Comparison of ENCODE assay signal across 8 cellular contexts in the genomic region with DNA sequence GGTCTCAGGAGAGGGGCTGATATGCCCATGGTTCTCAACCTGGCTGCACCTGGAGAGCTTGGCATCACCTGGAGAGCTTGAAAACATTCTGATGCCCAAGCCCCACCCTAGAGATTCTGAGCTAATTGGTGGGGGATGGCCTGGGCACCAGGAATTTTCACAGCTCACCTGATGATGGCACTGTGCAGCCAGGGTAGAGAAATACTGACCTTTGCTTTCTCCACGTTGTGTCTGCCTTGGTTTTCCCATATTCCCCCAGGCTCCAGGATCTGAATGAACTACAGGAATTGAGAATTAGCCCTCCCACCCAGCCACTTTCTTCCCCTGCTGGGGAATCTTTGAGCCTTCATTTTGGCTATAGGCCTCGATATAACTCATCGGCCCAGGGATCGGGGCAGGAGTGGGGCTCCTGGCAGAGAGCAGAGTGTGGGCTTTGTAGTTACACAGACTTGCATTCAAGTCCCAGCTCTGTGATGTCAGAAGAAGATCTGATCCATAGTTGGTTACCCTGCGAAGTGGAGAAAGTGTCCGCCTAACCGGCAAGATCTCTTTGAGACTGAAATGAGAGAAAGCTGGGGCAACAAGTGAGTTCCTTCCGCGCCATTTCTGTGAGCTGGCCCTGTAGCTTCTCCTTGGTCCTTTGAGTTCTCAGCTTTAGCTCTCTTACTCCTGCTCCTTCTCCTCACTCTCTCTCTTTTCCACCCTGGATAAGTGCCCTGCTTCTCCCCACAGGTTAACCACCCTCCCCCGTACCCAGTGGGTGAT. TPM values are rescaled to one million over a fixed set of nuclear protein-coding genes. Genes with fewer than 3 reads are reported as not detected.
DNase-seq lines count a peak whose midpoint lies in the region; ATAC-seq and TF ChIP-seq lines count a peak whose summit lies in the region.

No MANE protein-coding gene starts in this region.

- no peak overlapping the region for H3K27ac Mint-ChIP-seq in activated T-helper 2 cell treated with anti-CD3 and anti-CD28 coated beads, Interferon-gamma antibody, Interleukin-2, Interleukin-4, amounts not matched to agents 10 μg/mL and 5 μg/mL and 100 μg/mL, durations not matched to agents 14 hours and 24 hours and 36 hours

- H3K9me3 Mint-ChIP-seq in activated T-helper 2 cell treated with anti-CD3 and anti-CD28 coated beads, Interferon-gamma antibody, Interleukin-2, Interleukin-4, amounts not matched to agents 10 μg/mL and 5 μg/mL and 100 μg/mL, durations not matched to agents 14 hours and 24 hours and 36 hours: no peaks in the 10 kb centered on the region

- no peak overlapping the region for H3K27ac ChIP-seq in RWPE2 (ENCODE audit: poor library complexity, severe bottlenecking)
- no peak overlapping the region for H3K27ac ChIP-seq in foreskin keratinocyte

- H3K4me3 ChIP-seq in RWPE2 (ENCODE audit: severe bottlenecking): no peak overlapping the region

- intact Hi-C loops in activated T-helper 2 cell treated with anti-CD3 and anti-CD28 coated beads, Interferon-gamma antibody, Interleukin-2, Interleukin-4, amounts not matched to agents 10 μg/mL and 5 μg/mL and 100 μg/mL, durations not matched to agents 14 hours and 24 hours and 36 hours (cut with micrococcal nuclease): no loop called here

- H3K36me3 ChIP-seq in RWPE2 (ENCODE audit: low read depth): no peaks in the 10 kb centered on the region

- TF ChIP-seq CTCF in RWPE2 (IDR thresholded peaks at IDR 0.05; ENCODE audit: poor library complexity, severe bottlenecking) (peak; percentile 92), foreskin keratinocyte (conservative IDR thresholded peaks at IDR 0.05) (peak; percentile 86)

- no peaks in the 10 kb centered on the region for H3K9me3 ChIP-seq in RWPE2 (ENCODE audit: severe bottlenecking)

- no peaks in the 10 kb centered on the region for H3K36me3 Mint-ChIP-seq in activated T-helper 2 cell treated with anti-CD3 and anti-CD28 coated beads, Interferon-gamma antibody, Interleukin-2, Interleukin-4, amounts not matched to agents 10 μg/mL and 5 μg/mL and 100 μg/mL, durations not matched to agents 14 hours and 24 hours and 36 hours (ENCODE audit: low read depth)

- ATAC-seq in RWPE2 (ENCODE audit: low read depth): peak; percentile 90
- peak; percentile 63 for ATAC-seq in foreskin keratinocyte
- no peak for ATAC-seq in GM21367 (IDR thresholded peaks at IDR 0.05; ENCODE audit: unreplicated experiment)
- ATAC-seq in GM19455 (IDR thresholded peaks at IDR 0.05; ENCODE audit: unreplicated experiment): no peak
- ATAC-seq in GM21423 (IDR thresholded peaks at IDR 0.05; ENCODE audit: unreplicated experiment): no peak

- H3K27me3 ChIP-seq in RWPE2 (ENCODE audit: insufficient read depth, poor library complexity, severe bottlenecking) (no peaks in the 10 kb centered on the region), foreskin keratinocyte (no peaks in the 10 kb centered on the region)

- H3K4me1 ChIP-seq in RWPE2 (ENCODE audit: insufficient read depth, poor library complexity, severe bottlenecking) (no peaks in the 10 kb centered on the region), foreskin keratinocyte (no peaks in the 10 kb centered on the region)

- H3K4me3 Mint-ChIP-seq in activated T-helper 2 cell treated with anti-CD3 and anti-CD28 coated beads, Interferon-gamma antibody, Interleukin-2, Interleukin-4, amounts not matched to agents 10 μg/mL and 5 μg/mL and 100 μg/mL, durations not matched to agents 14 hours and 24 hours and 36 hours (ENCODE audit: low read depth): no peak overlapping the region

- peaks cover 18% of the 10 kb centered on the region for H3K27me3 Mint-ChIP-seq in activated T-helper 2 cell treated with anti-CD3 and anti-CD28 coated beads, Interferon-gamma antibody, Interleukin-2, Interleukin-4, amounts not matched to agents 10 μg/mL and 5 μg/mL and 100 μg/mL, durations not matched to agents 14 hours and 24 hours and 36 hours (ENCODE audit: low read depth)

- DNase-seq in COLO668 (lab: John Stamatoyannopoulos, UW; ENCODE audit: unreplicated experiment): peak; percentile 6
- DNase-seq in HPDE6-E6E7 (ENCODE audit: extremely low spot score): peak; percentile 78
- no peak for DNase-seq in RWPE2 (ENCODE audit: low spot score)
- DNase-seq in foreskin keratinocyte: peak in 1 of 2 donors; percentile 61
- DNase-seq in activated T-helper 2 cell treated with anti-CD3 and anti-CD28 coated beads, Interferon-gamma antibody, Interleukin-2, Interleukin-4, amounts not matched to agents 10 μg/mL and 5 μg/mL and 100 μg/mL, durations not matched to agents 14 hours and 24 hours and 36 hours (ENCODE audit: low spot score): no peak

- H3K4me1 Mint-ChIP-seq in activated T-helper 2 cell treated with anti-CD3 and anti-CD28 coated beads, Interferon-gamma antibody, Interleukin-2, Interleukin-4, amounts not matched to agents 10 μg/mL and 5 μg/mL and 100 μg/mL, durations not matched to agents 14 hours and 24 hours and 36 hours (ENCODE audit: low read depth): no peaks in the 10 kb centered on the region

RNA-seq across cellular contexts. Expression of a gene that starts 33.1 kb away (rescaled TPM):
- total RNA-seq in foreskin keratinocyte: 32.1 and 34.5 TPM in 2 replicates
- 17.4 and 18.9 TPM in 2 replicates for polyA plus RNA-seq in foreskin keratinocyte
- total RNA-seq in activated T-helper 2 cell treated with anti-CD3 and anti-CD28 coated beads, Interferon-gamma antibody, Interleukin-2, Interleukin-4, amounts not matched to agents 10 μg/mL and 5 μg/mL and 100 μg/mL, durations not matched to agents 14 hours and 24 hours and 36 hours: 18.9 and 21.1 TPM in 2 replicates

Comparison
In these comparisons a context has a peak if more than half of its experiments do, and no peak if none do; other contexts are left out.
1. DNase-seq: peak in COLO668 (single experiment) and HPDE6-E6E7 (single experiment); none in RWPE2 (single experiment) and activated T-helper 2 cell treated with anti-CD3 and anti-CD28 coated beads, Interferon-gamma antibody, Interleukin-2, Interleukin-4, amounts not matched to agents 10 μg/mL and 5 μg/mL and 100 μg/mL, durations not matched to agents 14 hours and 24 hours and 36 hours (single experiment).
2. ATAC-seq: peak in RWPE2 (single experiment) and foreskin keratinocyte (single experiment); none in GM21367 (single experiment), GM19455 (single experiment) and GM21423 (single experiment).